In genomic region chr11:11973866-11974265, GRCh38 we compare ENCODE assay signal across 16 cellular contexts. TPM values are rescaled to one million over a fixed set of nuclear protein-coding genes. Genes with fewer than 3 reads are reported as not detected.
DNase-seq lines count a peak whose midpoint lies in the region; ATAC-seq and TF ChIP-seq lines count a peak whose summit lies in the region.
"Had no signal": no experiment of that assay in that cellular context is flagged by ENCODE, and none has a peak within 500 bp of the region (broad histone marks: within the 10 kb centered on the region; RNA-seq: fewer than 3 reads in every experiment).

No MANE protein-coding gene starts in this region.

- TF ChIP-seq CTCF in HFFc6 (IDR thresholded peaks at IDR 0.05) (no peak), chondrocyte (IDR thresholded peaks at IDR 0.05) (no peak)

- no peak for ATAC-seq in GM18511 (IDR thresholded peaks at IDR 0.05; ENCODE audit: unreplicated experiment)
- no peak for ATAC-seq in activated T-cell treated with anti-CD3 and anti-CD28 coated beads, Interleukin-2, amount 50 U/mL, for 4 hours
- ATAC-seq: Panc1 had no signal

- no peaks in the 10 kb centered on the region for H3K9me3 Mint-ChIP-seq in HFFc6
- H3K9me3 Mint-ChIP-seq in chondrocyte (ENCODE audit: low read depth), result no peaks in the 10 kb centered on the region
- no peaks in the 10 kb centered on the region for H3K9me3 Mint-ChIP-seq in activated T-cell treated with anti-CD3 and anti-CD28 coated beads, Interleukin-2, amount 50 U/mL, for 4 hours

- peak overlapping the region; percentile 58 for H3K27ac ChIP-seq in substantia nigra (ENCODE audit: low read depth, low read length, poor library complexity, severe bottlenecking)

- peaks cover 14% of the 10 kb centered on the region for H3K27me3 Mint-ChIP-seq in HFFc6 (ENCODE audit: insufficient read depth)
- no peaks in the 10 kb centered on the region for H3K27me3 Mint-ChIP-seq in chondrocyte (ENCODE audit: low read depth)
- H3K27me3 Mint-ChIP-seq in activated T-cell treated with anti-CD3 and anti-CD28 coated beads, Interleukin-2, amount 50 U/mL, for 4 hours (ENCODE audit: low read depth), result no peaks in the 10 kb centered on the region

- DNase-seq in HFFc6 (no peak), chondrocyte (ENCODE audit: low spot score) (no peak), mesenteric fat pad (ENCODE audit: low spot score) (peak; percentile 82), substantia nigra (lab: John Stamatoyannopoulos, UW) (no peak), SW 1271 (lab: John Stamatoyannopoulos, UW) (no peak), NOMO-1 treated with dmso at 0.1 percent for 144 hours (lab: John Stamatoyannopoulos, UW; ENCODE audit: unreplicated experiment) (no peak)
- DNase-seq in activated T-cell treated with anti-CD3 and anti-CD28 coated beads, Interleukin-2, amount 50 U/mL, for 4 hours, result no peak
- DNase-seq: activated CD4-positive, alpha-beta T cell treated with anti-CD3 and anti-CD28 coated beads for 4 hours; DMS79 treated with DMSO at 0.1 percent for 48 hours; Kasumi-1; NCI-H146; NCI-H524; stimulated activated CD4-positive, alpha-beta T cell treated with anti-CD3 and anti-CD28 coated beads, Interleukin-2, amount 100 ng/mL, for 24 hours; T-helper 2 cell had no signal

- H3K4me1 Mint-ChIP-seq in HFFc6 (ENCODE audit: low read depth), result peaks cover 96% of the 10 kb centered on the region
- peaks cover 81% of the 10 kb centered on the region for H3K4me1 Mint-ChIP-seq in chondrocyte (ENCODE audit: low read depth)
- peaks cover 13% of the 10 kb centered on the region for H3K4me1 Mint-ChIP-seq in activated T-cell treated with anti-CD3 and anti-CD28 coated beads, Interleukin-2, amount 50 U/mL, for 4 hours (ENCODE audit: low read depth)

- H3K36me3 Mint-ChIP-seq in HFFc6 (ENCODE audit: low read depth) (peaks cover 60% of the 10 kb centered on the region), chondrocyte (ENCODE audit: low read depth) (peaks cover 4% of the 10 kb centered on the region)
- H3K36me3 Mint-ChIP-seq in activated T-cell treated with anti-CD3 and anti-CD28 coated beads, Interleukin-2, amount 50 U/mL, for 4 hours (ENCODE audit: insufficient read depth), result no peaks in the 10 kb centered on the region

- peak overlapping the region; percentile 89 for H3K27ac Mint-ChIP-seq in HFFc6
- H3K27ac Mint-ChIP-seq in chondrocyte (ENCODE audit: unreplicated experiment), result peak overlapping the region; percentile 90

- H3K4me3 Mint-ChIP-seq in HFFc6, result peak overlapping the region; percentile 60
- peak overlapping the region; percentile 38 for H3K4me3 Mint-ChIP-seq in chondrocyte (ENCODE audit: unreplicated experiment)
- H3K4me3 Mint-ChIP-seq in activated T-cell treated with anti-CD3 and anti-CD28 coated beads, Interleukin-2, amount 50 U/mL, for 4 hours, result no peak overlapping the region

RNA-seq across cellular contexts. Expression of gene DKK3, which starts 34.6 kb away (rescaled TPM):
- total RNA-seq in HFFc6 (2021; fragmentation: NEBNext Ultra II Directional; extraction: Animal tissue kit (Norgen Biotek cat#: 25700)), result 100 to 1,000 TPM; 518 to 872 (median 646) TPM
- 575 to 655 TPM (median 579 TPM) in 3 replicates for total RNA-seq in chondrocyte
- 8.9 TPM for total RNA-seq in mesenteric fat pad
- under 1 TPM; 0.34 to 0.51 (median 0.35) TPM for total RNA-seq in activated T-cell treated with anti-CD3 and anti-CD28 coated beads, Interleukin-2, amount 50 U/mL, for 4 hours

Comparison
In these comparisons a context has a peak if more than half of its experiments do, and no peak if none do; other contexts are left out.
1. RNA of gene DKK3, which starts 34.6 kb away (total RNA-seq): 518 to 872 TPM in HFFc6 and 575 to 655 TPM in chondrocyte; 8.9 TPM in mesenteric fat pad (single experiment) and 0.34 to 0.51 TPM in activated T-cell treated with anti-CD3 and anti-CD28 coated beads, Interleukin-2, amount 50 U/mL, for 4 hours; every median in the first group is over 10 times any median in the second.